Comparison of ENCODE assay signal across 20 cellular contexts in the genomic region with DNA sequence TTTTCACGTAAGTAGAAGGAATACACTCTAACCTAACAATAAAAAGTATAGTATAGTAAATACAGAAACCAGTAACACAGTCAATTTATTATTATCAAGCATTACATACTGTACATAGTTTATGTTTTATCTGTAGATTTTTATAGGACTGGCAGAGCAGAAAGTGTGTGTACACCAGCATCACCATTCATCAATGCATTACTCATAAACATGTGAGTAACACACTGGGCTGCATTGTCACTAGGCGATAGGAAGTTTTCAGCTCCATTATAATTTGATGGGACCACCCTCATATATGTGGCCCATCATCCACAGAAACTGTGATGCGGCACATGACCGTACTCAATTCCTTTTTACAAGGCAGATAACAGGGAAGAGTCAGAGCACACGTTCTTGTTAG.
DNase-seq lines count a peak whose midpoint lies in the region; ATAC-seq, FAIRE-seq and TF ChIP-seq lines count a peak whose summit lies in the region.
"Had no signal": no experiment of that assay in that cellular context is flagged by ENCODE, and none has a peak within 500 bp of the region (broad histone marks: within the 10 kb centered on the region; RNA-seq: fewer than 3 reads in every experiment).

No MANE protein-coding gene starts in this region.

- peak overlapping the region; percentile 67 for H3K27ac ChIP-seq in PC-3 (ENCODE audit: low read length)
- H3K27ac ChIP-seq in astrocyte (ENCODE audit: low read depth, low read length): peak overlapping the region; percentile 34
- H3K27ac ChIP-seq: hepatocyte, prostate gland, uterus had no signal

- POLR2A ChIA-PET in PC-3 (lab: Charles Lee; ENCODE audit: unreplicated experiment): no interaction called here

- no peaks in the 10 kb centered on the region for H3K27me3 ChIP-seq in PC-3 (ENCODE audit: low read length)
- no peaks in the 10 kb centered on the region for H3K27me3 ChIP-seq in astrocyte (ENCODE audit: insufficient read depth, low read length)
- H3K27me3 ChIP-seq: hepatocyte, uterus had no signal

- no peaks in the 10 kb centered on the region for H3K9me2 ChIP-seq in PC-3 (replicated peaks; ENCODE audit: low read length)

- no peaks in the 10 kb centered on the region for H3F3A ChIP-seq in PC-3 (ENCODE audit: low read length, unreplicated experiment)

- peaks cover 3% of the 10 kb centered on the region for H3K9me3 Mint-ChIP-seq in astrocyte (ENCODE audit: unreplicated experiment)
- H3K9me3 Mint-ChIP-seq: immature natural killer cell had no signal

- ATAC-seq in PC-3 (peak; percentile 90), HG03439 (IDR thresholded peaks at IDR 0.05; ENCODE audit: unreplicated experiment) (no peak)
- ATAC-seq: T-cell had no signal

- TF ChIP-seq CTCF in PC-3 (conservative IDR thresholded peaks at IDR 0.05; ENCODE audit: low read depth, low read length): no peak
- TF ChIP-seq CTCF in astrocyte (IDR thresholded peaks at IDR 0.05; ENCODE audit: insufficient read depth, low read depth, low read length): no peak

- H3K4me1 Mint-ChIP-seq in astrocyte (ENCODE audit: low read depth, unreplicated experiment): no peaks in the 10 kb centered on the region
- H3K4me1 Mint-ChIP-seq: activated naive CD8-positive, alpha-beta T cell treated with anti-CD3 and anti-CD28 coated beads for 36 hours had no signal

- intact Hi-C loops in PC-3 (cut with micrococcal nuclease): loop anchor here (2.0 kb wide), 1 partner anchor 14 kb away; no protein-coding TSS in a partner anchor

- H3K4me1 ChIP-seq in PC-3 (ENCODE audit: insufficient read depth, low read length) (peaks cover 27% of the 10 kb centered on the region), astrocyte (ENCODE audit: insufficient read depth, low read length) (peaks cover 3% of the 10 kb centered on the region)
- H3K4me1 ChIP-seq: prostate gland, uterus had no signal

- CTCF ChIA-PET in PC-3 (lab: Charles Lee): no interaction called here

- no peak overlapping the region for H2AFZ ChIP-seq in PC-3 (ENCODE audit: low read length)
- no peak overlapping the region for H2AFZ ChIP-seq in astrocyte (ENCODE audit: low read depth, low read length)
- H2AFZ ChIP-seq: hepatocyte had no signal

- FAIRE-seq in astrocyte (lab: Jason Lieb, UNC): peak; percentile 17
- FAIRE-seq: colon had no signal

- no peak overlapping the region for H3K4me3 Mint-ChIP-seq in astrocyte (ENCODE audit: unreplicated experiment)
- H3K4me3 Mint-ChIP-seq: activated naive CD8-positive, alpha-beta T cell treated with anti-CD3 and anti-CD28 coated beads for 36 hours; immature natural killer cell; T-cell had no signal

- H3K27me3 Mint-ChIP-seq in astrocyte (ENCODE audit: low read depth, unreplicated experiment): no peaks in the 10 kb centered on the region
- H3K27me3 Mint-ChIP-seq: activated naive CD8-positive, alpha-beta T cell treated with anti-CD3 and anti-CD28 coated beads for 36 hours; T-cell had no signal

- H4K20me1 ChIP-seq in PC-3 (ENCODE audit: low read length) (no peaks in the 10 kb centered on the region), astrocyte (ENCODE audit: insufficient read depth, low read length) (no peaks in the 10 kb centered on the region)

- no peak overlapping the region for H3K27ac Mint-ChIP-seq in astrocyte (ENCODE audit: unreplicated experiment)
- H3K27ac Mint-ChIP-seq: activated naive CD8-positive, alpha-beta T cell treated with anti-CD3 and anti-CD28 coated beads for 36 hours; immature natural killer cell; T-cell had no signal

- H3K4me2 ChIP-seq in PC-3 (ENCODE audit: low read length) (peak overlapping the region; percentile 35; the same call in 1 of the 2 replicates), astrocyte (ENCODE audit: low read length) (no peak overlapping the region)
- H3K4me2 ChIP-seq: hepatocyte had no signal

- H3K4me3 ChIP-seq in PC-3 (ENCODE audit: low read length): no peak overlapping the region
- H3K4me3 ChIP-seq in astrocyte (ENCODE audit: insufficient read depth, low read depth, low read length): no peak overlapping the region
- H3K4me3 ChIP-seq: hepatocyte, prostate gland, uterus had no signal

- BruUV-seq in PC-3 (replicated peaks; lab: Mats Ljungman, UMichigan): no TSS peak

- H3K36me3 Mint-ChIP-seq in astrocyte (ENCODE audit: low read depth, unreplicated experiment): no peaks in the 10 kb centered on the region
- H3K36me3 Mint-ChIP-seq: T-cell had no signal

- DNase-seq in EL: peak; percentile 52
- DNase-seq in PC-3: peak; percentile 76
- peak; percentile 60 for DNase-seq in astrocyte (ENCODE audit: low read depth)
- peak; percentile 65 for DNase-seq in iris pigment epithelial cell (ENCODE audit: low read depth)
- DNase-seq in NCI-H748 (lab: John Stamatoyannopoulos, UW; ENCODE audit: unreplicated experiment): no peak
- no peak for DNase-seq in AML-193 (lab: John Stamatoyannopoulos, UW)
- no peak for DNase-seq in NCI-H1048 (lab: John Stamatoyannopoulos, UW)
- DNase-seq: activated CD4-positive, alpha-beta T cell treated with anti-CD3 and anti-CD28 coated beads for 4 hours; activated naive CD8-positive, alpha-beta T cell treated with anti-CD3 and anti-CD28 coated beads for 36 hours; GDM1; immature natural killer cell; NCI-H1694 treated with DMSO at 0.1 percent for 48 hours; NCI-H69; SHP77; T-cell; uterus had no signal

- H3K9me3 ChIP-seq in PC-3 (ENCODE audit: low read length) (no peaks in the 10 kb centered on the region), astrocyte (ENCODE audit: insufficient read depth, low read depth, low read length) (no peaks in the 10 kb centered on the region)
- H3K9me3 ChIP-seq: prostate gland, uterus had no signal

- H3K36me3 ChIP-seq in PC-3 (ENCODE audit: low read depth, low read length) (no peaks in the 10 kb centered on the region), astrocyte (ENCODE audit: insufficient read depth, low read length) (no peaks in the 10 kb centered on the region)
- H3K36me3 ChIP-seq: prostate gland, uterus had no signal

- H3K9ac ChIP-seq in PC-3 (ENCODE audit: low read length) (no peak overlapping the region), astrocyte (ENCODE audit: low read length) (peak overlapping the region; percentile 37)

- H3K79me2 ChIP-seq in PC-3 (ENCODE audit: low read length): no peaks in the 10 kb centered on the region
- no peaks in the 10 kb centered on the region for H3K79me2 ChIP-seq in astrocyte (ENCODE audit: insufficient read depth, low read length)
- H3K79me2 ChIP-seq: hepatocyte had no signal

Comparison
In these comparisons a context has a peak if more than half of its experiments do, and no peak if none do; other contexts are left out.
1. DNase-seq: peak in EL (single experiment), PC-3 (single experiment), astrocyte (single experiment) and iris pigment epithelial cell (single experiment); none in NCI-H748 (single experiment), AML-193 (0 of 2) and NCI-H1048 (single experiment).